In the genomic region with DNA sequence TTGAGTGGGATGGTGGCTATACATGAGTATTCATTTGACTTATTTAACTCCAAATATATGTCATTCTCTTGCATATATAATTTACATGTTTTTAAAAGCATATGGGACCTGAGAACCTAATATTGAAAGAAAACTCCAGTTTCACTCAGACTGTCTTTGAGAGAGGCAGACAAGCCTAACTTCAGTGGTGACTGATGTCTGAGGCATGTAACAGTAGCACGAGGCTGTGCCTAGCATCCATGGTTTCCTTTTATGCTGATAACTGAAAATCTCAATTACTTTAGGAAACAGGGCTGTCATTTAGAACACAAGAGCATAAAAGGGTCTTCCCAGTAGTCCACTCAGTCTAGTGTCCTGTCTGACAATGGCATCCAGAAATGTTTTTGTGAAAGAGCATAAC, we compare ENCODE assay signal across 12 cellular contexts. TPM values are rescaled to one million over a fixed set of nuclear protein-coding genes. Genes with fewer than 3 reads are reported as not detected.
DNase-seq lines count a peak whose midpoint lies in the region; ATAC-seq and TF ChIP-seq lines count a peak whose summit lies in the region.
"Had no signal": no experiment of that assay in that cellular context is flagged by ENCODE, and none has a peak within 500 bp of the region (broad histone marks: within the 10 kb centered on the region; RNA-seq: fewer than 3 reads in every experiment).

No MANE protein-coding gene starts in this region.

- no peaks in the 10 kb centered on the region for H3K9me3 Mint-ChIP-seq in activated T-helper 17 cell treated with anti-CD3 and anti-CD28 coated beads, Interleukin-2, amount 50 U/mL, for 72 hours

- H3K27ac Mint-ChIP-seq in activated T-helper 17 cell treated with anti-CD3 and anti-CD28 coated beads, Interleukin-2, amount 50 U/mL, for 72 hours = peak overlapping the region; percentile 83

- peak overlapping the region; percentile 69 for H3K4me3 Mint-ChIP-seq in activated T-helper 17 cell treated with anti-CD3 and anti-CD28 coated beads, Interleukin-2, amount 50 U/mL, for 72 hours

- ATAC-seq in GM19351 (IDR thresholded peaks at IDR 0.05; ENCODE audit: unreplicated experiment) (peak; percentile 25), GM18909 (IDR thresholded peaks at IDR 0.05; ENCODE audit: poor library complexity, unreplicated experiment) (no peak)
- ATAC-seq in activated T-helper 17 cell treated with anti-CD3 and anti-CD28 coated beads, Interleukin-2, amount 50 U/mL, for 72 hours (replicated peaks) = no peak

- TF ChIP-seq CTCF in fibroblast of pulmonary artery (IDR thresholded peaks at IDR 0.05; ENCODE audit: low read length, missing control alignments) = no peak

- no peaks in the 10 kb centered on the region for H3K27me3 Mint-ChIP-seq in activated T-helper 17 cell treated with anti-CD3 and anti-CD28 coated beads, Interleukin-2, amount 50 U/mL, for 72 hours

- no peak overlapping the region for H3K4me3 ChIP-seq in fibroblast of pulmonary artery (replicated peaks; ENCODE audit: low read depth, low read length)
- H3K4me3 ChIP-seq: thoracic aorta had no signal

- no peaks in the 10 kb centered on the region for H3K36me3 Mint-ChIP-seq in activated T-helper 17 cell treated with anti-CD3 and anti-CD28 coated beads, Interleukin-2, amount 50 U/mL, for 72 hours (ENCODE audit: low read depth)

- peak; percentile 39 for DNase-seq in AG20443 (ENCODE audit: low spot score)
- DNase-seq in fibroblast of pulmonary artery (ENCODE audit: low read depth) = peak; percentile 37
- no peak for DNase-seq in GF-D8 (lab: John Stamatoyannopoulos, UW)
- no peak for DNase-seq in Ammon's horn (ENCODE audit: low spot score)
- DNase-seq in LoVo (ENCODE audit: low spot score) = no peak
- DNase-seq: activated CD8-positive, alpha-beta memory T cell treated with anti-CD3 and anti-CD28 coated beads for 24 hours; activated naive CD4-positive, alpha-beta T cell treated with Interleukin-2 at 50 U/mL for 16 hours; DMS53 had no signal

- peaks cover 34% of the 10 kb centered on the region for H3K4me1 Mint-ChIP-seq in activated T-helper 17 cell treated with anti-CD3 and anti-CD28 coated beads, Interleukin-2, amount 50 U/mL, for 72 hours

RNA-seq across cellular contexts. Expression of a gene that starts 24.2 kb away (rescaled TPM):
- total RNA-seq in activated T-helper 17 cell treated with anti-CD3 and anti-CD28 coated beads, Interleukin-2, amount 50 U/mL, for 72 hours = 100 to 1,000 TPM; 106 to 114 TPM

RNA-seq across cellular contexts. Expression of a gene that starts 48.6 kb away (rescaled TPM):
- total RNA-seq in activated T-helper 17 cell treated with anti-CD3 and anti-CD28 coated beads, Interleukin-2, amount 50 U/mL, for 72 hours = 10 to 100 TPM; 17.5 to 36.5 TPM

RNA-seq across cellular contexts. Expression of a gene that starts 48.7 kb away (rescaled TPM):
- 10 to 100 TPM; 39.9 to 60.0 TPM for total RNA-seq in activated T-helper 17 cell treated with anti-CD3 and anti-CD28 coated beads, Interleukin-2, amount 50 U/mL, for 72 hours

RNA-seq across cellular contexts. Expression of a gene that starts 53.4 kb away (rescaled TPM):
- total RNA-seq in activated T-helper 17 cell treated with anti-CD3 and anti-CD28 coated beads, Interleukin-2, amount 50 U/mL, for 72 hours = 100 to 1,000 TPM in 1 of 2 donors, 10 to 100 TPM in 1; 63.4 to 258 TPM

Comparison
In these comparisons a context has a peak if more than half of its experiments do, and no peak if none do; other contexts are left out.
1. DNase-seq: peak in AG20443 (single experiment) and fibroblast of pulmonary artery (single experiment); none in GF-D8 (single experiment), Ammon's horn (single experiment) and LoVo (single experiment).